8 cellular contexts compared by ENCODE assay signal in the genomic region with DNA sequence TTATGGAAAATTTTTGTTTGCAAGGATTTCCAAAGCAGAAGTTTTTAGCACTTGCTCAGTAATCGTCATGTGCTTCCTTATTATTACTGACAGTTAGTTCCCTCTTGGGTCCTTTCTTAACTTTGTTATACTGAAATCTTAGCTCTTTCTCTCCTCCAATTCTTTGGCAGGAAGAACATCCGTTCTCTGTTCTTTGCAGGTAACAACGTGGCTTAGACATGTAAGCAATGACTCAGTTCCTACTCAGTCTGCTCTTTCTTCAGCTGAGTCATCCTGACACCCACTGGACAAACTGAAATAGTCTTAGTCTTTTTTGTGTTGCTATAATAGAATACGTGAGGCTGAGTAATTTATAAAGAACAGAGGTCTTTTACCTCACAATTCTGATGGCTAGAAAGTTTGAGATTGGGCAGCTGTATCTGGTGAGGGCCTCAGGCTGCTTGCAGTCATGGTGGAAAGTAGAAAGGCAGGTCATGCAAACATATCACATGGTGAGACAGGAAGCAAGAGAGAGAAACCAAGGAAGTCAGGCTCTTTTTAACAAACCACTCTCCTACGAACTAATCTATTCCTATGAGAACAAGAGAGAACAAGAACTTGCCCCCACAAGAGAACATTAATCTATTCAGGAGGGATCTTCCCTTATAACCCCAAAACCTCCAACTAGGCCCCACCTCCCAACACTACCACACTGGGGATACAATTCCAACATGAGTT. TPM values are rescaled to one million over a fixed set of nuclear protein-coding genes. Genes with fewer than 3 reads are reported as not detected.
DNase-seq lines count a peak whose midpoint lies in the region; ATAC-seq and TF ChIP-seq lines count a peak whose summit lies in the region.

No MANE protein-coding gene starts in this region.

- H3K9me3 ChIP-seq in thymus (ENCODE audit: control insufficient read depth) (no peaks in the 10 kb centered on the region), ascending aorta (no peaks in the 10 kb centered on the region)

- H3K4me1 Mint-ChIP-seq in activated naive CD8-positive, alpha-beta T cell (ENCODE audit: low read depth): peaks cover 64% of the 10 kb centered on the region

- peaks cover 47% of the 10 kb centered on the region for H3K36me3 Mint-ChIP-seq in activated naive CD8-positive, alpha-beta T cell

- no peaks in the 10 kb centered on the region for H3K27me3 ChIP-seq in thymus (ENCODE audit: control insufficient read depth, insufficient read depth)
- no peaks in the 10 kb centered on the region for H3K27me3 ChIP-seq in ascending aorta

- H3K4me3 ChIP-seq in thymus (ENCODE audit: low read length) (no peak overlapping the region), ascending aorta (no peak overlapping the region)

- intact Hi-C loops in ascending aorta (cut with DNase I): no loop called here

- DNase-seq in NCI-H1092 treated with DMSO at 0.1 percent for 48 hours (lab: John Stamatoyannopoulos, UW): peak; percentile 29
- no peak for DNase-seq in NCI-H1092 (lab: John Stamatoyannopoulos, UW)
- DNase-seq in NOMO-1 treated with dmso at 0.1 percent for 144 hours (lab: John Stamatoyannopoulos, UW; ENCODE audit: unreplicated experiment): peak; percentile 11
- no peak for DNase-seq in left lobe of liver (ENCODE audit: low spot score)
- DNase-seq in ascending aorta (ENCODE audit: low spot score in 2 of 2): no peak

- 20% methylated on average over 5 of the region's 5 CpGs for WGBS in thymus

- no peak for TF ChIP-seq CTCF in ascending aorta (IDR thresholded peaks at IDR 0.05)

- H3K9me3 Mint-ChIP-seq in activated naive CD8-positive, alpha-beta T cell (ENCODE audit: low read depth): peaks cover 16% of the 10 kb centered on the region

- no peaks in the 10 kb centered on the region for H3K4me1 ChIP-seq in thymus (ENCODE audit: control insufficient read depth, insufficient read depth, low read length)
- H3K4me1 ChIP-seq in ascending aorta: no peaks in the 10 kb centered on the region

- H3K27me3 Mint-ChIP-seq in activated naive CD8-positive, alpha-beta T cell: no peaks in the 10 kb centered on the region

- peak; percentile 98 for ATAC-seq in HG02884 (IDR thresholded peaks at IDR 0.05; ENCODE audit: unreplicated experiment)
- peak; percentile 66 for ATAC-seq in left lobe of liver

- H3K27ac ChIP-seq in thymus (ENCODE audit: low read depth) (peak overlapping the region; percentile 57), ascending aorta (peak overlapping the region in 1 of 2 donors; percentile 23)

- H3K4me3 Mint-ChIP-seq in activated naive CD8-positive, alpha-beta T cell: peak overlapping the region; percentile 79

- H3K36me3 ChIP-seq in thymus (ENCODE audit: control insufficient read depth, insufficient read depth): no peaks in the 10 kb centered on the region
- H3K36me3 ChIP-seq in ascending aorta: no peaks in the 10 kb centered on the region

- peak overlapping the region; percentile 100 for H3K27ac Mint-ChIP-seq in activated naive CD8-positive, alpha-beta T cell

RNA-seq across cellular contexts. Expression of gene TESPA1, which starts 49.2 kb away (rescaled TPM):
- total RNA-seq in left lobe of liver: 0.45 TPM
- 24.0 TPM for polyA plus RNA-seq in thymus
- total RNA-seq in ascending aorta: not detected

Comparison
In these comparisons a context has a peak if more than half of its experiments do, and no peak if none do; other contexts are left out.
1. DNase-seq: peak in NCI-H1092 treated with DMSO at 0.1 percent for 48 hours (single experiment) and NOMO-1 treated with dmso at 0.1 percent for 144 hours (single experiment); none in NCI-H1092 (single experiment), left lobe of liver (single experiment) and ascending aorta (0 of 2).